Comparison of ENCODE assay signal across 2 cellular contexts in the genomic region with DNA sequence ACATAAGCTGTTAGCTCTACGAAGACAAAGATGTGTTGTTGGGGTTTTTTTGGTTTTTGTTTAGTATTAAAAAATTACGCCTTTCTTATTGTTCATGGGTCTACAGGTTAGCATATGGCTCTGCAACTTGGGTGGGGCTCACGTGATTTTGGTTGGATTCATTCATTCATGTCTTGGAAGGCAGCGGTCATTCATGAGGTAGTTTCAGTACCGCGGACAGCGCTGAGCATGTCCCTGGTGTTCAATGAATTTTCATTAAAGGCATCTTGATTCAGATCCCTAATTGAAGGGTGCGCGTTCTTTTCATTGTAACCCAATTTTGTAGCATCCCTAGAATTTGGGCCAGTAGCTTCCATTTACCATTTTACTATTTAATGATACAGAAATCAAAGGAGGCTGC.
TF ChIP-seq lines count a peak whose summit lies in the region.

No MANE protein-coding gene starts in this region.

TF ChIP-seq in HepG2, 621 proteins besides CTCF, POLR2A, EP300 and RAD21 (continued from another document):
- TF ChIP-seq, protein P1, sequence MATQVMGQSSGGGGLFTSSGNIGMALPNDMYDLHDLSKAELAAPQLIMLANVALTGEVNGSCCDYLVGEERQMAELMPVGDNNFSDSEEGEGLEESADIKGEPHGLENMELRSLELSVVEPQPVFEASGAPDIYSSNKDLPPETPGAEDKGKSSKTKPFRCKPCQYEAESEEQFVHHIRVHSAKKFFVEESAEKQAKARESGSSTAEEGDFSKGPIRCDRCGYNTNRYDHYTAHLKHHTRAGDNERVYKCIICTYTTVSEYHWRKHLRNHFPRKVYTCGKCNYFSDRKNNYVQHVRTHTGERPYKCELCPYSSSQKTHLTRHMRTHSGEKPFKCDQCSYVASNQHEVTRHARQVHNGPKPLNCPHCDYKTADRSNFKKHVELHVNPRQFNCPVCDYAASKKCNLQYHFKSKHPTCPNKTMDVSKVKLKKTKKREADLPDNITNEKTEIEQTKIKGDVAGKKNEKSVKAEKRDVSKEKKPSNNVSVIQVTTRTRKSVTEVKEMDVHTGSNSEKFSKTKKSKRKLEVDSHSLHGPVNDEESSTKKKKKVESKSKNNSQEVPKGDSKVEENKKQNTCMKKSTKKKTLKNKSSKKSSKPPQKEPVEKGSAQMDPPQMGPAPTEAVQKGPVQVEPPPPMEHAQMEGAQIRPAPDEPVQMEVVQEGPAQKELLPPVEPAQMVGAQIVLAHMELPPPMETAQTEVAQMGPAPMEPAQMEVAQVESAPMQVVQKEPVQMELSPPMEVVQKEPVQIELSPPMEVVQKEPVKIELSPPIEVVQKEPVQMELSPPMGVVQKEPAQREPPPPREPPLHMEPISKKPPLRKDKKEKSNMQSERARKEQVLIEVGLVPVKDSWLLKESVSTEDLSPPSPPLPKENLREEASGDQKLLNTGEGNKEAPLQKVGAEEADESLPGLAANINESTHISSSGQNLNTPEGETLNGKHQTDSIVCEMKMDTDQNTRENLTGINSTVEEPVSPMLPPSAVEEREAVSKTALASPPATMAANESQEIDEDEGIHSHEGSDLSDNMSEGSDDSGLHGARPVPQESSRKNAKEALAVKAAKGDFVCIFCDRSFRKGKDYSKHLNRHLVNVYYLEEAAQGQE (IDR thresholded peaks at IDR 0.05; ENCODE audit: borderline replicate concordance in 1 of 2, low read depth in 1 of 2, low read length in 2 of 2): peak; percentile 68 to 95
- 0 out of 2 replicates have a peak, but pooled peaks have one; percentile 58 for TF ChIP-seq NKX3-1 (CRISPR knock-in tag; IDR thresholded peaks at IDR 0.05)
- TF ChIP-seq EHMT2 (IDR thresholded peaks at IDR 0.05; ENCODE audit: borderline replicate concordance, low read depth, low read length): peak; percentile 93; the same call in 1 of the 2 replicates
- no peak for TF ChIP-seq ZC3H13 (CRISPR knock-in tag; IDR thresholded peaks at IDR 0.05)
- TF ChIP-seq MIER2 (CRISPR knock-in tag; IDR thresholded peaks at IDR 0.05): peak; percentile 93
- TF ChIP-seq, protein P2, sequence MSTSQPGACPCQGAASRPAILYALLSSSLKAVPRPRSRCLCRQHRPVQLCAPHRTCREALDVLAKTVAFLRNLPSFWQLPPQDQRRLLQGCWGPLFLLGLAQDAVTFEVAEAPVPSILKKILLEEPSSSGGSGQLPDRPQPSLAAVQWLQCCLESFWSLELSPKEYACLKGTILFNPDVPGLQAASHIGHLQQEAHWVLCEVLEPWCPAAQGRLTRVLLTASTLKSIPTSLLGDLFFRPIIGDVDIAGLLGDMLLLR (CRISPR knock-in tag; IDR thresholded peaks at IDR 0.05): no peak
- TF ChIP-seq RBM39 (IDR thresholded peaks at IDR 0.05; ENCODE audit: low read depth, low read length, poor library complexity, severe bottlenecking): no peak

TF ChIP-seq in PFSK-1, 5 proteins besides CTCF, POLR2A, EP300 and RAD21 (continued from another document):
- TF ChIP-seq, protein P1 (IDR thresholded peaks at IDR 0.05; ENCODE audit: insufficient read depth in 1 of 2, low read depth in 2 of 2, low read length in 2 of 2): peak; percentile 67 to 91; a peak in 3 of 4 replicates
